8 cellular contexts compared by ENCODE assay signal in the genomic region with DNA sequence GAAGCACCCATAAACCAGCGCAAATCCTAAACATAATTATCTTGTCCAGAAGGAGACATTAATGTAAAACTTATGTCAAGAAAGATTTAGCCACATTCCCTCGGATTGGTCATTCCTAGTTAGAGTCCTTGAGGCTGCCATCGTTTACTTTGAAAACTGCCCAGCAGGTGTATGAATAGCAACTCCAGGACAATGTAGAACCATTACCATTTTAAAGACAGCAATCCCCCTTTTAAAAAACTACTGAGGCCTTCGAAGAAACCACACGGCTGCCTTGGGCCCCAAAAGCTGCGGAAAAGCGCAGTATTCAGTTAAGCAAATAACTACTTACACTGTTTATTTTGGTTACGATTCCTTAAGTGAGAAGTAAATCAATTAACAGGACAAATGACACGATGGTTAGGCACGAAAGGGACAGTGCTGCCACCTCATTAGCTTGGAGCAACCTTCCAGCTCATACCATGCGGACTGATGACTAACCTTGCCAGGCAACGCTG. TPM values are rescaled to one million over a fixed set of nuclear protein-coding genes. Genes with fewer than 3 reads are reported as not detected.
DNase-seq lines count a peak whose midpoint lies in the region; ATAC-seq and TF ChIP-seq lines count a peak whose summit lies in the region.

No MANE protein-coding gene starts in this region.

- no peak for DNase-seq in activated naive CD8-positive, alpha-beta T cell treated with anti-CD3 and anti-CD28 coated beads for 36 hours
- DNase-seq in choroid plexus epithelial cell (ENCODE audit: low read depth): no peak
- DNase-seq in lung (ENCODE audit: low spot score): no peak
- DNase-seq in uterus: no peak
- DNase-seq in NCI-H345 treated with DMSO at 0.1 percent for 48 hours (lab: John Stamatoyannopoulos, UW; ENCODE audit: unreplicated experiment): no peak
- DNase-seq in stimulated activated CD4-positive, alpha-beta T cell treated with anti-CD3 and anti-CD28 coated beads, Interleukin-4, amount 100 ng/mL, for 4 hours: no peak
- DNase-seq in pons (ENCODE audit: low spot score): no peak

- peak overlapping the region; percentile 78 for H3K4me3 ChIP-seq in choroid plexus epithelial cell (ENCODE audit: low read depth, low read length)
- H3K4me3 ChIP-seq in lung: no peak overlapping the region
- peak overlapping the region; percentile 61 to 74 for H3K4me3 ChIP-seq in uterus

- peaks cover 30% of the 10 kb centered on the region for H3K27me3 Mint-ChIP-seq in activated naive CD8-positive, alpha-beta T cell
- H3K27me3 Mint-ChIP-seq in activated naive CD8-positive, alpha-beta T cell treated with anti-CD3 and anti-CD28 coated beads for 36 hours: peaks cover 70% of the 10 kb centered on the region

- intact Hi-C loops in uterus (cut with DNase I; ENCODE audit: low total_unique reads): no loop called here

- peak overlapping the region; percentile 88 for H3K4me3 Mint-ChIP-seq in activated naive CD8-positive, alpha-beta T cell
- no peak overlapping the region for H3K4me3 Mint-ChIP-seq in activated naive CD8-positive, alpha-beta T cell treated with anti-CD3 and anti-CD28 coated beads for 36 hours

- H3K36me3 ChIP-seq in lung (ENCODE audit: control insufficient read depth in 2 of 2, insufficient read depth in 2 of 2, low read length in 2 of 2) (no peaks in the 10 kb centered on the region), uterus (no peaks in the 10 kb centered on the region)

- no peak overlapping the region for H3K27ac Mint-ChIP-seq in activated naive CD8-positive, alpha-beta T cell
- no peak overlapping the region for H3K27ac Mint-ChIP-seq in activated naive CD8-positive, alpha-beta T cell treated with anti-CD3 and anti-CD28 coated beads for 36 hours

- H3K4me1 Mint-ChIP-seq in activated naive CD8-positive, alpha-beta T cell (ENCODE audit: low read depth): peaks cover 11% of the 10 kb centered on the region
- H3K4me1 Mint-ChIP-seq in activated naive CD8-positive, alpha-beta T cell treated with anti-CD3 and anti-CD28 coated beads for 36 hours: peaks cover 8% of the 10 kb centered on the region

- TF ChIP-seq POLR2A in uterus (IDR thresholded peaks at IDR 0.05): no peak

- no peaks in the 10 kb centered on the region for H3K4me1 ChIP-seq in lung (ENCODE audit: control insufficient read depth in 2 of 2, insufficient read depth in 2 of 2, low read length in 2 of 2)
- H3K4me1 ChIP-seq in uterus: no peaks in the 10 kb centered on the region

- no peak for ATAC-seq in lung (ENCODE audit: insufficient read depth, low FRiP score)

- no peaks in the 10 kb centered on the region for H3K36me3 Mint-ChIP-seq in activated naive CD8-positive, alpha-beta T cell
- no peaks in the 10 kb centered on the region for H3K36me3 Mint-ChIP-seq in activated naive CD8-positive, alpha-beta T cell treated with anti-CD3 and anti-CD28 coated beads for 36 hours

- 43 to 51% methylated on average over 12 of the region's 12 CpGs for WGBS in lung, 2 donors

- no peaks in the 10 kb centered on the region for H3K27me3 ChIP-seq in lung (ENCODE audit: control insufficient read depth, insufficient read depth)
- H3K27me3 ChIP-seq in uterus: no peaks in the 10 kb centered on the region

- H3K9me3 ChIP-seq in lung (ENCODE audit: control insufficient read depth in 2 of 2, insufficient read depth in 1 of 2, low read length in 1 of 2) (no peaks in the 10 kb centered on the region), uterus (no peaks in the 10 kb centered on the region)

- TF ChIP-seq CTCF in choroid plexus epithelial cell (conservative IDR thresholded peaks at IDR 0.05; ENCODE audit: low read depth, low read length) (no peak), lung (IDR thresholded peaks at IDR 0.05; ENCODE audit: control extremely low read depth, extremely low read depth) (no peak), uterus (IDR thresholded peaks at IDR 0.05) (no peak)

- H3K27ac ChIP-seq in lung (ENCODE audit: low read depth in 1 of 2, low read length in 1 of 2) (peak overlapping the region; percentile 86 to 97), uterus (peak overlapping the region; percentile 89 to 91)

- no peaks in the 10 kb centered on the region for H3K9me3 Mint-ChIP-seq in activated naive CD8-positive, alpha-beta T cell (ENCODE audit: low read depth)
- no peaks in the 10 kb centered on the region for H3K9me3 Mint-ChIP-seq in activated naive CD8-positive, alpha-beta T cell treated with anti-CD3 and anti-CD28 coated beads for 36 hours

RNA-seq across cellular contexts. Expression of gene SGMS2, which starts 0.8 kb away (rescaled TPM):
- total RNA-seq in activated naive CD8-positive, alpha-beta T cell treated with anti-CD3 and anti-CD28 coated beads for 36 hours: under 1 TPM; 0.46 to 0.56 TPM
- total RNA-seq in lung (100 to 1,000 TPM in 1 of 2 donors, 10 to 100 TPM in 1; 60.5 to 124 TPM), uterus (10 to 100 TPM in 3 of 4 donors, 1 to 10 TPM in 1; 7.4 to 90.3 (median 35.6) TPM)
- 10 to 100 TPM; 10.0 to 32.2 TPM for polyA plus RNA-seq in lung

Comparison
In these comparisons a context has a peak if more than half of its experiments do, and no peak if none do; other contexts are left out.
1. RNA of gene SGMS2, which starts 0.8 kb away (total RNA-seq): 60.5 to 124 TPM in lung and 7.4 to 90.3 TPM in uterus; 0.46 to 0.56 TPM in activated naive CD8-positive, alpha-beta T cell treated with anti-CD3 and anti-CD28 coated beads for 36 hours; every median in the first group is over 4 times any median in the second.